Comparison of ENCODE assay signal across 1 cellular context in genomic region chr4:153207027-153207426, GRCh38.
TF ChIP-seq lines count a peak whose summit lies in the region.

No MANE protein-coding gene starts in this region.

TF ChIP-seq in H1, 55 proteins besides CTCF, POLR2A, EP300 and RAD21:
- TF ChIP-seq SIN3A (conservative IDR thresholded peaks at IDR 0.05 in 1 of 2, IDR thresholded peaks at IDR 0.05 in 1 of 2; ENCODE audit: low read depth in 1 of 2, low read length in 2 of 2) (no peak), KDM1A (IDR thresholded peaks at IDR 0.05; ENCODE audit: borderline replicate concordance, low read length) (0 out of 2 replicates have a peak, but pooled peaks have one; percentile 59), ASH2L (IDR thresholded peaks at IDR 0.05; ENCODE audit: low read length) (peak; percentile 48)
